17 cellular contexts compared by ENCODE assay signal in genomic region chr9:101995231-101995630, GRCh38.
DNase-seq lines count a peak whose midpoint lies in the region; ATAC-seq and TF ChIP-seq lines count a peak whose summit lies in the region.
"Had no signal": no experiment of that assay in that cellular context is flagged by ENCODE, and none has a peak within 500 bp of the region (broad histone marks: within the 10 kb centered on the region; RNA-seq: fewer than 3 reads in every experiment).

No MANE protein-coding gene starts in this region.

- H2AFZ ChIP-seq in GM23248 = no peak overlapping the region

- no peaks in the 10 kb centered on the region for H3K79me2 ChIP-seq in GM23248 (ENCODE audit: insufficient read depth)

- in situ Hi-C loops in GM23248 (cut with MboI) = no loop called here

- no peak for TF ChIP-seq POLR2A in GM18505 (IDR thresholded peaks at IDR 0.05; ENCODE audit: borderline replicate concordance, extremely low read depth, insufficient read depth, insufficient read length)

- no peaks in the 10 kb centered on the region for H3K36me3 ChIP-seq in GM23248 (ENCODE audit: low read depth)
- H3K36me3 ChIP-seq in aorta (ENCODE audit: control insufficient read depth in 1 of 2, insufficient read depth in 2 of 2, low read length in 1 of 2) = no peaks in the 10 kb centered on the region
- H3K36me3 ChIP-seq: pancreas had no signal

- H3K4me1 ChIP-seq in GM23248 (ENCODE audit: insufficient read depth) (no peaks in the 10 kb centered on the region), aorta (ENCODE audit: control insufficient read depth in 1 of 2, insufficient read depth in 2 of 2, low read length in 2 of 2) (no peaks in the 10 kb centered on the region)
- H3K4me1 ChIP-seq: pancreas had no signal

- H3K27me3 ChIP-seq in GM23248 (replicated peaks; ENCODE audit: insufficient read depth) = no peaks in the 10 kb centered on the region
- no peaks in the 10 kb centered on the region for H3K27me3 ChIP-seq in aorta (ENCODE audit: control insufficient read depth in 1 of 2, insufficient read depth in 2 of 2, low read length in 1 of 2)
- H3K27me3 ChIP-seq: pancreas had no signal

- H3K27ac ChIP-seq in GM23248 (no peak overlapping the region), epithelial cell of prostate (peak overlapping the region; percentile 23), aorta (ENCODE audit: low read depth in 1 of 2, low read length in 2 of 2) (no peak overlapping the region)
- H3K27ac ChIP-seq: pancreas had no signal

- DNase-seq in GM23248 (peak; percentile 1), RKO (ENCODE audit: low spot score) (peak; percentile 86), epithelial cell of prostate (ENCODE audit: low read depth, low spot score) (peak; percentile 85), renal cortical epithelial cell (ENCODE audit: low read depth) (peak; percentile 78), aorta (no peak), GDM1 (lab: John Stamatoyannopoulos, UW) (no peak)
- DNase-seq: activated CD4-positive, alpha-beta T cell treated with anti-CD3 and anti-CD28 coated beads, Interleukin-2, amount 10 ng/mL, durations not matched to agents 24 days and 14 days; AML-193; H9; IMR-90; MM.1S; NCI-H187 treated with DMSO at 0.1 percent for 48 hours; NK-92 treated with Interleukin-12 subunit alpha and Interleukin-12 subunit beta, amount 100 ng/mL, for 24 hours; pancreas; stimulated activated naive CD8-positive, alpha-beta T cell treated with anti-CD3 and anti-CD28 coated beads, Interleukin-15, Interleukin-2, amounts not matched to agents 100 U/mL and 50 U/mL, for 24 hours had no signal

- H3K4me3 ChIP-seq in GM23248 = no peak overlapping the region
- H3K4me3 ChIP-seq in aorta (ENCODE audit: low read length in 2 of 2) = no peak overlapping the region
- H3K4me3 ChIP-seq: pancreas had no signal

- no peaks in the 10 kb centered on the region for H3F3A ChIP-seq in GM23248 (ENCODE audit: insufficient read depth)

- WGBS in GM23248 (ENCODE audit: low coverage in 1 of 2, low lambda C conversion rate in 2 of 2, missing lambda C conversion rate in 2 of 2), 2 experiments = 14 to 19% methylated on average over 5 of the region's 5 CpGs
- 60 to 66% methylated on average over 5 of the region's 5 CpGs for WGBS in aorta, 2 donors

- intact Hi-C loops in aorta (cut with DNase I) = no loop called here

- H3K9ac ChIP-seq in GM23248 = no peak overlapping the region

- ATAC-seq in aorta (ENCODE audit: low FRiP score) = no peak
- ATAC-seq in HG02588 (IDR thresholded peaks at IDR 0.05; ENCODE audit: unreplicated experiment) = no peak
- ATAC-seq in GM18505 (IDR thresholded peaks at IDR 0.05; ENCODE audit: unreplicated experiment) = no peak
- ATAC-seq: pancreas; stimulated activated naive CD8-positive, alpha-beta T cell treated with anti-CD3 and anti-CD28 coated beads, Interleukin-15, Interleukin-2, amounts not matched to agents 100 U/mL and 50 U/mL, for 24 hours had no signal

- no peak overlapping the region for H3K4me2 ChIP-seq in GM23248 (ENCODE audit: unreplicated experiment)

- H4K20me1 ChIP-seq in GM23248 (ENCODE audit: insufficient read depth) = no peaks in the 10 kb centered on the region

- H3K9me3 ChIP-seq in GM23248 (ENCODE audit: low read depth) (no peaks in the 10 kb centered on the region), aorta (ENCODE audit: control insufficient read depth, low read length) (no peaks in the 10 kb centered on the region)
- H3K9me3 ChIP-seq: pancreas had no signal

- H3K9me2 ChIP-seq in GM23248 (ENCODE audit: insufficient read depth) = no peaks in the 10 kb centered on the region

Comparison
In these comparisons a context has a peak if more than half of its experiments do, and no peak if none do; other contexts are left out.
1. DNase-seq: peak in GM23248 (single experiment), RKO (single experiment), epithelial cell of prostate (single experiment) and renal cortical epithelial cell (single experiment); none in aorta (0 of 2) and GDM1 (single experiment).